ENCODE assay signal across 3 cellular contexts in genomic region chr14:20738292-20738691, GRCh38. TPM values are rescaled to one million over a fixed set of nuclear protein-coding genes. Genes with fewer than 3 reads are reported as not detected.
"Had no signal": no experiment of that assay in that cellular context is flagged by ENCODE, and none has a peak within 500 bp of the region (broad histone marks: within the 10 kb centered on the region; RNA-seq: fewer than 3 reads in every experiment).

No MANE protein-coding gene starts in this region.

RNA-seq across cellular contexts. Expression of gene EDDM3A, which starts 7.4 kb away (rescaled TPM):
- polyA plus RNA-seq: adipose tissue, adrenal gland, aorta had no signal

RNA-seq across cellular contexts. Expression of gene EDDM3B, which starts 29.9 kb away (rescaled TPM):
- polyA plus RNA-seq: adipose tissue, adrenal gland, aorta had no signal
